In genomic region chr3:112086018-112086854, GRCh38 we compare ENCODE assay signal across 1 cellular context.
TF ChIP-seq lines count a peak whose summit lies in the region.

C3orf52 (plus strand) TSS chr3:112086389; CDS start chr3:112086408, 19 bp downstream.

TF ChIP-seq in HepG2, 621 proteins besides CTCF, POLR2A, EP300 and RAD21 (continued from another document and continues in another):
- TF ChIP-seq HOXA9 (CRISPR knock-in tag; IDR thresholded peaks at IDR 0.05; ENCODE audit: borderline replicate concordance): no peak
- no peak for TF ChIP-seq RBM22 (optimal IDR thresholded peaks at IDR 0.05; ENCODE audit: low read length)
- no peak for TF ChIP-seq PPARG (CRISPR knock-in tag; conservative IDR thresholded peaks at IDR 0.05)
- TF ChIP-seq ARNT (IDR thresholded peaks at IDR 0.05): no peak
- TF ChIP-seq ZKSCAN8 (CRISPR knock-in tag; IDR thresholded peaks at IDR 0.05; ENCODE audit: borderline replicate concordance): no peak
- TF ChIP-seq GFI1 (CRISPR knock-in tag; IDR thresholded peaks at IDR 0.05; ENCODE audit: borderline replicate concordance): no peak
- TF ChIP-seq ZNF317 (CRISPR knock-in tag; IDR thresholded peaks at IDR 0.05): no peak
- no peak for TF ChIP-seq GLMP (CRISPR knock-in tag; IDR thresholded peaks at IDR 0.05; ENCODE audit: borderline replicate concordance)
- TF ChIP-seq ZNF558 (CRISPR knock-in tag; IDR thresholded peaks at IDR 0.05; ENCODE audit: borderline replicate concordance): no peak; the same call in 1 of the 2 replicates
- TF ChIP-seq AKAP8 (CRISPR knock-in tag; IDR thresholded peaks at IDR 0.05): no peak
- TF ChIP-seq ZNF782 (CRISPR knock-in tag; IDR thresholded peaks at IDR 0.05; ENCODE audit: borderline replicate concordance): no peak
- TF ChIP-seq ZNF382 (CRISPR knock-in tag; IDR thresholded peaks at IDR 0.05; ENCODE audit: borderline replicate concordance): no peak
- TF ChIP-seq MAFK (conservative IDR thresholded peaks at IDR 0.05 in 1 of 2, IDR thresholded peaks at IDR 0.05 in 1 of 2; ENCODE audit: low read length in 2 of 2): no peak
- no peak for TF ChIP-seq ONECUT2 (CRISPR knock-in tag; IDR thresholded peaks at IDR 0.05)
- TF ChIP-seq TRIM24 (CRISPR knock-in tag; IDR thresholded peaks at IDR 0.05): no peak
- TF ChIP-seq ZNF800 (CRISPR knock-in tag; IDR thresholded peaks at IDR 0.05): no peak
- TF ChIP-seq ZNF275 (CRISPR knock-in tag; IDR thresholded peaks at IDR 0.05; ENCODE audit: borderline replicate concordance): no peak
- TF ChIP-seq PRPF4 (IDR thresholded peaks at IDR 0.05; ENCODE audit: low read depth, low read length, poor library complexity, severe bottlenecking): no peak
- TF ChIP-seq ZNF816 (CRISPR knock-in tag; IDR thresholded peaks at IDR 0.05; ENCODE audit: borderline replicate concordance): 0 out of 2 replicates have a peak, but pooled peaks have one; percentile 29
- TF ChIP-seq ATF7 (IDR thresholded peaks at IDR 0.05): no peak
- TF ChIP-seq ATF7 (CRISPR knock-in tag; IDR thresholded peaks at IDR 0.05): 0 out of 2 replicates have a peak, but pooled peaks have one; percentile 27
- no peak for TF ChIP-seq SSRP1 (CRISPR knock-in tag; IDR thresholded peaks at IDR 0.05)
- no peak for TF ChIP-seq ZBTB10 (CRISPR knock-in tag; IDR thresholded peaks at IDR 0.05; ENCODE audit: borderline replicate concordance)
- TF ChIP-seq ZGPAT (CRISPR knock-in tag; IDR thresholded peaks at IDR 0.05): peak; percentile 71
- TF ChIP-seq ATRX (CRISPR knock-in tag; IDR thresholded peaks at IDR 0.05; ENCODE audit: borderline replicate concordance): no peak
- peak; percentile 63 for TF ChIP-seq SAP130 (CRISPR knock-in tag; IDR thresholded peaks at IDR 0.05; ENCODE audit: low read depth)
- TF ChIP-seq CBX5 (CRISPR knock-in tag; IDR thresholded peaks at IDR 0.05; ENCODE audit: borderline replicate concordance): 0 out of 2 replicates have a peak, but pooled peaks have one; percentile 32
- no peak for TF ChIP-seq CENPX (CRISPR knock-in tag; IDR thresholded peaks at IDR 0.05)
- TF ChIP-seq FOXA1 (IDR thresholded peaks at IDR 0.05): no peak
- no peak for TF ChIP-seq FOXA1 (CRISPR knock-in tag; IDR thresholded peaks at IDR 0.05)
- TF ChIP-seq FOXC1 (CRISPR knock-in tag; IDR thresholded peaks at IDR 0.05; ENCODE audit: borderline replicate concordance): peak; percentile 85; the same call in 1 of the 2 replicates
- no peak for TF ChIP-seq HOMEZ (CRISPR knock-in tag; IDR thresholded peaks at IDR 0.05; ENCODE audit: low read depth)
- TF ChIP-seq ZNF318 (CRISPR knock-in tag; IDR thresholded peaks at IDR 0.05): no peak
- no peak for TF ChIP-seq SP1 (IDR thresholded peaks at IDR 0.05)
- peak; percentile 40; the same call in 1 of the 2 replicates for TF ChIP-seq SP1 (CRISPR knock-in tag; IDR thresholded peaks at IDR 0.05)
- TF ChIP-seq ZNF761 (CRISPR knock-in tag; conservative IDR thresholded peaks at IDR 0.05): no peak
- TF ChIP-seq ATF5 (CRISPR knock-in tag; IDR thresholded peaks at IDR 0.05; ENCODE audit: low read depth): no peak
- no peak for TF ChIP-seq PHB2 (IDR thresholded peaks at IDR 0.05; ENCODE audit: partially characterized antibody)
- no peak for TF ChIP-seq SNAPC5 (CRISPR knock-in tag; IDR thresholded peaks at IDR 0.05; ENCODE audit: borderline replicate concordance)
- peak; percentile 84 for TF ChIP-seq TMF1 (CRISPR knock-in tag; IDR thresholded peaks at IDR 0.05; ENCODE audit: low read depth)
- TF ChIP-seq ZNF878 (CRISPR knock-in tag; IDR thresholded peaks at IDR 0.05): peak; percentile 60; the same call in 1 of the 2 replicates
- peak; percentile 15; the same call in 1 of the 2 replicates for TF ChIP-seq ZNF362 (CRISPR knock-in tag; IDR thresholded peaks at IDR 0.05; ENCODE audit: borderline replicate concordance)
